16 cellular contexts compared by ENCODE assay signal in genomic region chr11:124113890-124114289, GRCh38. TPM values are rescaled to one million over a fixed set of nuclear protein-coding genes. Genes with fewer than 3 reads are reported as not detected.
DNase-seq lines count a peak whose midpoint lies in the region; ATAC-seq and TF ChIP-seq lines count a peak whose summit lies in the region.
"Had no signal": no experiment of that assay in that cellular context is flagged by ENCODE, and none has a peak within 500 bp of the region (broad histone marks: within the 10 kb centered on the region; RNA-seq: fewer than 3 reads in every experiment).

No MANE protein-coding gene starts in this region.

- no peak overlapping the region for H3K4me3 ChIP-seq in choroid plexus epithelial cell (ENCODE audit: low read depth, low read length)
- H3K4me3 ChIP-seq: adrenal gland had no signal

- ATAC-seq in left colon (peak; percentile 76), GM21423 (IDR thresholded peaks at IDR 0.05; ENCODE audit: unreplicated experiment) (no peak)
- ATAC-seq: activated T-cell treated with anti-CD3 and anti-CD28 coated beads, Interleukin-2, amount 50 U/mL, for 4 hours had no signal

- intact Hi-C loops in left colon (cut with DNase I, micrococcal nuclease): no loop called here

- peak; percentile 2 for DNase-seq in NCI-H1436 (lab: John Stamatoyannopoulos, UW)
- DNase-seq in NCI-H1436 treated with DMSO at 0.1 percent for 48 hours (lab: John Stamatoyannopoulos, UW): no peak
- DNase-seq in choroid plexus epithelial cell (ENCODE audit: low read depth): peak; percentile 68
- peak; percentile 45 to 64 for DNase-seq in left colon
- DNase-seq in ureter (ENCODE audit: low spot score): peak; percentile 44
- no peak for DNase-seq in activated effector memory CD4-positive, alpha-beta T cell treated with Interleukin-2 at 50 U/mL for 16 hours
- DNase-seq in inferior parietal cortex (ENCODE audit: extremely low spot score): no peak
- DNase-seq: activated CD4-positive, alpha-beta T cell treated with anti-CD3 and anti-CD28 coated beads, Interleukin-2, amount 50 U/mL, for 1 hour; activated T-cell treated with anti-CD3 and anti-CD28 coated beads, Interleukin-2, amount 50 U/mL, for 4 hours; CD8-positive, alpha-beta memory T cell; immature natural killer cell; NCI-H1105; NCI-H2227 treated with DMSO at 0.1 percent for 48 hours; SHP77 had no signal

- TF ChIP-seq CTCF in choroid plexus epithelial cell (conservative IDR thresholded peaks at IDR 0.05; ENCODE audit: low read depth, low read length): no peak

RNA-seq across cellular contexts. Expression of gene VWA5A, which starts 1.4 kb away (rescaled TPM):
- total RNA-seq in left colon (10 to 100 TPM; 48.8 to 59.8 TPM), ureter (46.3 TPM)

Comparison
In these comparisons a context has a peak if more than half of its experiments do, and no peak if none do; other contexts are left out.
1. DNase-seq: peak in NCI-H1436 (single experiment), choroid plexus epithelial cell (single experiment), left colon (2 of 2) and ureter (single experiment); none in NCI-H1436 treated with DMSO at 0.1 percent for 48 hours (single experiment), activated effector memory CD4-positive, alpha-beta T cell treated with Interleukin-2 at 50 U/mL for 16 hours (single experiment) and inferior parietal cortex (single experiment).